23 cellular contexts compared by ENCODE assay signal in genomic region chr14:36659010-36659821, GRCh38. TPM values are rescaled to one million over a fixed set of nuclear protein-coding genes. Genes with fewer than 3 reads are reported as not detected.
A peak's percentile ranks its signal among the peaks of the same experiment; 100 is the strongest.
DNase-seq lines count a peak whose midpoint lies in the region; ATAC-seq, FAIRE-seq and TF ChIP-seq lines count a peak whose summit lies in the region.
"Had no signal": no experiment of that assay in that cellular context is flagged by ENCODE, and none has a peak within 500 bp of the region (broad histone marks: within the 10 kb centered on the region; RNA-seq: fewer than 3 reads in every experiment).

No MANE protein-coding gene starts in this region.

- H3K27me3 Mint-ChIP-seq in CD4-positive, CD25-positive, alpha-beta regulatory T cell, result peaks cover 97% of the 10 kb centered on the region
- peaks cover 100% of the 10 kb centered on the region for H3K27me3 Mint-ChIP-seq in nephron progenitor cell (ENCODE audit: low read depth, poor library complexity)
- H3K27me3 Mint-ChIP-seq in immature natural killer cell (ENCODE audit: low read depth in 3 of 3), result peaks cover 30 to 60% (median 39%) of the 10 kb centered on the region in 3 donors

- TF ChIP-seq CTCF in bronchial epithelial cell (IDR thresholded peaks at IDR 0.05; ENCODE audit: insufficient read depth, low read length, severe bottlenecking), result no peak
- no peak for TF ChIP-seq CTCF in nephron progenitor cell (IDR thresholded peaks at IDR 0.05)

- peak overlapping the region in 3 of 4 donors; percentile 17 to 64 (median 34) for H3K4me3 Mint-ChIP-seq in CD4-positive, CD25-positive, alpha-beta regulatory T cell
- peak overlapping the region; percentile 87 for H3K4me3 Mint-ChIP-seq in nephron progenitor cell
- peak overlapping the region in 2 of 5 donors; percentile 15 to 27 for H3K4me3 Mint-ChIP-seq in immature natural killer cell
- H3K4me3 Mint-ChIP-seq: CD4-positive, alpha-beta T cell had no signal

- H3K27ac Mint-ChIP-seq in CD4-positive, CD25-positive, alpha-beta regulatory T cell, result no peak overlapping the region
- no peak overlapping the region for H3K27ac Mint-ChIP-seq in nephron progenitor cell
- H3K27ac Mint-ChIP-seq in immature natural killer cell, result no peak overlapping the region
- H3K27ac Mint-ChIP-seq: CD4-positive, alpha-beta T cell; stimulated activated naive CD8-positive, alpha-beta T cell treated with anti-CD3 and anti-CD28 coated beads, Interleukin-15, amount 100 ng/mL, for 72 hours had no signal

- H3K27ac ChIP-seq in CD4-positive, CD25-positive, alpha-beta regulatory T cell (ENCODE audit: insufficient read depth, low read length, poor library complexity, severe bottlenecking), result no peak overlapping the region
- H3K27ac ChIP-seq: cardiac muscle cell, GM23248, left lung, vagina had no signal

- peaks cover 3% of the 10 kb centered on the region for H3K36me3 Mint-ChIP-seq in CD4-positive, CD25-positive, alpha-beta regulatory T cell
- no peaks in the 10 kb centered on the region for H3K36me3 Mint-ChIP-seq in nephron progenitor cell (ENCODE audit: low read depth)
- H3K36me3 Mint-ChIP-seq in immature natural killer cell, result peaks cover 3% of the 10 kb centered on the region in 3 donors

- no peak for FAIRE-seq in bronchial epithelial cell (lab: Jason Lieb, UNC)
- FAIRE-seq: A204.1, TTC549 had no signal

- H3K9me3 Mint-ChIP-seq in CD4-positive, CD25-positive, alpha-beta regulatory T cell, result peaks cover 0 to 21% (median 3%) of the 10 kb centered on the region in 7 donors
- H3K9me3 Mint-ChIP-seq in nephron progenitor cell (no peaks in the 10 kb centered on the region), immature natural killer cell (peaks cover 16 to 61% (median 28%) of the 10 kb centered on the region in 6 donors)
- H3K9me3 Mint-ChIP-seq: CD4-positive, alpha-beta T cell had no signal

- H3K9me3 ChIP-seq in CD4-positive, CD25-positive, alpha-beta regulatory T cell (ENCODE audit: control insufficient read depth in 2 of 2, low read length in 2 of 2), result peaks cover 0 to 6% of the 10 kb centered on the region in 2 experiments
- H3K9me3 ChIP-seq: left lung, SK-N-SH, vagina had no signal

- no peak for ATAC-seq in CD4-positive, CD25-positive, alpha-beta regulatory T cell (ENCODE audit: low read depth in 2 of 2)
- no peak for ATAC-seq in HG03025 (IDR thresholded peaks at IDR 0.05; ENCODE audit: low FRiP score, unreplicated experiment)
- ATAC-seq: activated naive CD4-positive, alpha-beta T cell treated with anti-CD3 and anti-CD28 coated beads, Interleukin-2, amount 50 U/mL, for 72 hours; left lung; stimulated activated naive CD8-positive, alpha-beta T cell treated with anti-CD3 and anti-CD28 coated beads, Interleukin-15, amount 100 ng/mL, for 72 hours had no signal

- H3K4me1 Mint-ChIP-seq in CD4-positive, CD25-positive, alpha-beta regulatory T cell, result peaks cover 0 to 66% (median 31%) of the 10 kb centered on the region in 4 donors
- H3K4me1 Mint-ChIP-seq in nephron progenitor cell (peaks cover 91% of the 10 kb centered on the region), immature natural killer cell (peaks cover 2 to 5% of the 10 kb centered on the region in 2 donors)

- peaks cover 37% of the 10 kb centered on the region for H3K4me1 ChIP-seq in CD4-positive, CD25-positive, alpha-beta regulatory T cell (ENCODE audit: control insufficient read depth, insufficient read depth, low read length, poor library complexity, severe bottlenecking)

- DNase-seq in NCI-H510A treated with DMSO at 0.1 percent for 48 hours (lab: John Stamatoyannopoulos, UW) (peak; percentile 39), NCI-H510A (lab: John Stamatoyannopoulos, UW) (no peak), bronchial epithelial cell (ENCODE audit: low read depth) (no peak), nephron progenitor cell (peak; percentile 26), kidney tubule cell (ENCODE audit: low spot score) (no peak), immature natural killer cell (no peak)
- no peak for DNase-seq in CD4-positive, CD25-positive, alpha-beta regulatory T cell
- DNase-seq: CD4-positive, alpha-beta T cell; effector CD4-positive, alpha-beta T cell; GM23248; KBM-7; NCI-H2107; NCI-H748 treated with DMSO at 0.1 percent for 48 hours; SK-N-SH; stimulated activated naive CD8-positive, alpha-beta T cell treated with anti-CD3 and anti-CD28 coated beads, Interleukin-15, amount 100 ng/mL, for 72 hours had no signal

- H3K4me3 ChIP-seq in CD4-positive, CD25-positive, alpha-beta regulatory T cell (ENCODE audit: low read depth, low read length), result no peak overlapping the region
- peak overlapping the region; percentile 41 for H3K4me3 ChIP-seq in bronchial epithelial cell (ENCODE audit: low read depth, low read length)
- H3K4me3 ChIP-seq: cardiac muscle cell, GM23248, left lung, vagina had no signal

- peaks cover 41% of the 10 kb centered on the region for H3K27me3 ChIP-seq in CD4-positive, CD25-positive, alpha-beta regulatory T cell (ENCODE audit: control insufficient read depth, insufficient read depth, low read length)
- no peaks in the 10 kb centered on the region for H3K27me3 ChIP-seq in bronchial epithelial cell (ENCODE audit: control insufficient read depth, insufficient read depth, low read length)

- H3K36me3 ChIP-seq in CD4-positive, CD25-positive, alpha-beta regulatory T cell (ENCODE audit: control insufficient read depth, insufficient read depth, low read length), result no peaks in the 10 kb centered on the region
- H3K36me3 ChIP-seq in bronchial epithelial cell (ENCODE audit: control insufficient read depth, insufficient read depth, low read length), result peaks cover 6% of the 10 kb centered on the region
- H3K36me3 ChIP-seq: cardiac muscle cell, left lung, vagina had no signal

RNA-seq across cellular contexts. Expression of gene PAX9, which starts 2.4 kb away (rescaled TPM):
- total RNA-seq in CD4-positive, CD25-positive, alpha-beta regulatory T cell, result 0.42 TPM
- polyA plus RNA-seq in CD4-positive, CD25-positive, alpha-beta regulatory T cell, result under 1 TPM in 3 of 4 donors, not detected in 1; 0.14 to 0.46 (median 0.41) TPM
- total RNA-seq in bronchial epithelial cell, result 9.7 and 18.4 TPM in 2 replicates
- under 1 TPM in 1 of 3 donors, not detected in 2; 0.07 TPM for polyA plus RNA-seq in immature natural killer cell
- total RNA-seq: activated naive CD4-positive, alpha-beta T cell treated with anti-CD3 and anti-CD28 coated beads, Interleukin-2, amount 50 U/mL, for 72 hours; cardiac muscle cell; CD4-positive, alpha-beta T cell; fibroblast of villous mesenchyme; GM23248 had no signal
- polyA plus RNA-seq: SK-N-SH had no signal

Comparison
In these comparisons a context has a peak if more than half of its experiments do, and no peak if none do; other contexts are left out.
1. DNase-seq: peak in NCI-H510A treated with DMSO at 0.1 percent for 48 hours (single experiment) and nephron progenitor cell (single experiment); none in NCI-H510A (single experiment), CD4-positive, CD25-positive, alpha-beta regulatory T cell (0 of 3), bronchial epithelial cell (single experiment), kidney tubule cell (single experiment) and immature natural killer cell (0 of 3).